ENCODE assay signal across 27 cellular contexts in genomic region chr13:101880581-101880980, GRCh38.
A peak's percentile ranks its signal among the peaks of the same experiment; 100 is the strongest.
DNase-seq lines count a peak whose midpoint lies in the region; ATAC-seq and TF ChIP-seq lines count a peak whose summit lies in the region.
"Had no signal": no experiment of that assay in that cellular context is flagged by ENCODE, and none has a peak within 500 bp of the region (broad histone marks: within the 10 kb centered on the region; RNA-seq: fewer than 3 reads in every experiment).

No MANE protein-coding gene starts in this region.

- H3K27ac ChIP-seq in CD4-positive, alpha-beta memory T cell (ENCODE audit: low read depth, low read length): no peak overlapping the region
- H3K27ac ChIP-seq in body of pancreas: no peak overlapping the region
- H3K27ac ChIP-seq: foreskin keratinocyte, hepatocyte, KMS-11, left lung had no signal

- no peak for TF ChIP-seq POLR2A in body of pancreas (IDR thresholded peaks at IDR 0.05)

- POLR2A ChIA-PET in CD4-positive, alpha-beta memory T cell (lab: Charles Lee; ENCODE audit: partially characterized antibody): no interaction called here

- no peaks in the 10 kb centered on the region for H3K36me3 ChIP-seq in CD4-positive, alpha-beta memory T cell (ENCODE audit: insufficient read depth, low read length)
- no peaks in the 10 kb centered on the region for H3K36me3 ChIP-seq in body of pancreas (replicated peaks in 1 of 2; ENCODE audit: insufficient read depth in 1 of 2, low read depth in 2 of 2)
- H3K36me3 ChIP-seq: left lung had no signal

- intact Hi-C loops in CD4-positive, alpha-beta memory T cell (cut with micrococcal nuclease): no loop called here
- intact Hi-C loops in body of pancreas (cut with DNase I): no loop called here

- TF ChIP-seq CTCF in body of pancreas (IDR thresholded peaks at IDR 0.05): no peak

- no peaks in the 10 kb centered on the region for H3K4me1 ChIP-seq in CD4-positive, alpha-beta memory T cell (ENCODE audit: insufficient read depth, low read length)
- no peaks in the 10 kb centered on the region for H3K4me1 ChIP-seq in body of pancreas
- H3K4me1 ChIP-seq: foreskin keratinocyte, left lung had no signal

- CTCF ChIA-PET in CD4-positive, alpha-beta memory T cell (lab: Charles Lee; ENCODE audit: partially characterized antibody): no interaction called here

- H3K4me1 Mint-ChIP-seq in CD4-positive, alpha-beta memory T cell: no peaks in the 10 kb centered on the region
- H3K4me1 Mint-ChIP-seq: immature natural killer cell, natural killer cell had no signal

- no peak overlapping the region for H3K4me3 Mint-ChIP-seq in CD4-positive, alpha-beta memory T cell
- H3K4me3 Mint-ChIP-seq: immature natural killer cell, natural killer cell, WTC11 had no signal

- DNase-seq in NCI-H526 treated with DMSO at 0.1 percent for 48 hours (lab: John Stamatoyannopoulos, UW): no peak
- DNase-seq in DMS 273 (lab: John Stamatoyannopoulos, UW; ENCODE audit: unreplicated experiment): no peak
- no peak for DNase-seq in CD4-positive, alpha-beta memory T cell
- DNase-seq in body of pancreas: no peak
- DNase-seq: activated CD4-positive, alpha-beta T cell treated with anti-CD3 and anti-CD28 coated beads, Interleukin-2, amount 50 U/mL, for 4 hours; activated CD8-positive, alpha-beta memory T cell treated with anti-CD3 and anti-CD28 coated beads, Interleukin-2, amount 50 U/mL, for 48 hours; AML-193; cerebellar nuclear complex; DMS79; foreskin keratinocyte; immature natural killer cell; left lung; natural killer cell; NCI-H1092; NCI-H2029; NCI-H345; retina; stimulated activated CD4-positive, alpha-beta T cell treated with anti-CD3 and anti-CD28 coated beads, Interleukin-4, amount 100 ng/mL, for 1 hour; stimulated activated naive CD4-positive, alpha-beta T cell treated with Interleukin-2 at 50 U/mL for 16 hours; T-helper 9 cell had no signal

- H3K4me3 ChIP-seq in CD4-positive, alpha-beta memory T cell (ENCODE audit: low read length in 2 of 2): no peak overlapping the region
- no peak overlapping the region for H3K4me3 ChIP-seq in body of pancreas
- H3K4me3 ChIP-seq: hepatocyte, left lung had no signal

- no peaks in the 10 kb centered on the region for H3K36me3 Mint-ChIP-seq in CD4-positive, alpha-beta memory T cell
- H3K36me3 Mint-ChIP-seq: immature natural killer cell, natural killer cell, WTC11 had no signal

- ATAC-seq in GM18873 (IDR thresholded peaks at IDR 0.05; ENCODE audit: low FRiP score, unreplicated experiment) (peak; percentile 46), GM21723 (IDR thresholded peaks at IDR 0.05; ENCODE audit: unreplicated experiment) (peak; percentile 85), HG03280 (IDR thresholded peaks at IDR 0.05; ENCODE audit: unreplicated experiment) (peak; percentile 66), body of pancreas (no peak)
- ATAC-seq: foreskin keratinocyte, HCT116, left lung, natural killer cell, WTC11 had no signal

- no peaks in the 10 kb centered on the region for H3K9me3 ChIP-seq in CD4-positive, alpha-beta memory T cell (ENCODE audit: control insufficient read depth in 1 of 2, low read length in 2 of 2)
- no peaks in the 10 kb centered on the region for H3K9me3 ChIP-seq in body of pancreas
- H3K9me3 ChIP-seq: left lung had no signal

- H3K27me3 ChIP-seq in CD4-positive, alpha-beta memory T cell (ENCODE audit: insufficient read depth, low read length): no peaks in the 10 kb centered on the region
- H3K27me3 ChIP-seq in body of pancreas: no peaks in the 10 kb centered on the region
- H3K27me3 ChIP-seq: foreskin keratinocyte, hepatocyte, left lung had no signal

- 51 to 63% methylated on average over 4 of the region's 4 CpGs for WGBS in body of pancreas, 2 donors

- peaks cover 0 to 3% (median 0%) of the 10 kb centered on the region in 8 donors for H3K9me3 Mint-ChIP-seq in CD4-positive, alpha-beta memory T cell
- H3K9me3 Mint-ChIP-seq: WTC11 had no signal

- no peak overlapping the region for H3K27ac Mint-ChIP-seq in CD4-positive, alpha-beta memory T cell
- H3K27ac Mint-ChIP-seq: immature natural killer cell, natural killer cell, WTC11 had no signal

- peaks cover 0 to 2% of the 10 kb centered on the region in 2 donors for H3K27me3 Mint-ChIP-seq in CD4-positive, alpha-beta memory T cell
